Comparison of ENCODE assay signal across 1 cellular context in the genomic region with DNA sequence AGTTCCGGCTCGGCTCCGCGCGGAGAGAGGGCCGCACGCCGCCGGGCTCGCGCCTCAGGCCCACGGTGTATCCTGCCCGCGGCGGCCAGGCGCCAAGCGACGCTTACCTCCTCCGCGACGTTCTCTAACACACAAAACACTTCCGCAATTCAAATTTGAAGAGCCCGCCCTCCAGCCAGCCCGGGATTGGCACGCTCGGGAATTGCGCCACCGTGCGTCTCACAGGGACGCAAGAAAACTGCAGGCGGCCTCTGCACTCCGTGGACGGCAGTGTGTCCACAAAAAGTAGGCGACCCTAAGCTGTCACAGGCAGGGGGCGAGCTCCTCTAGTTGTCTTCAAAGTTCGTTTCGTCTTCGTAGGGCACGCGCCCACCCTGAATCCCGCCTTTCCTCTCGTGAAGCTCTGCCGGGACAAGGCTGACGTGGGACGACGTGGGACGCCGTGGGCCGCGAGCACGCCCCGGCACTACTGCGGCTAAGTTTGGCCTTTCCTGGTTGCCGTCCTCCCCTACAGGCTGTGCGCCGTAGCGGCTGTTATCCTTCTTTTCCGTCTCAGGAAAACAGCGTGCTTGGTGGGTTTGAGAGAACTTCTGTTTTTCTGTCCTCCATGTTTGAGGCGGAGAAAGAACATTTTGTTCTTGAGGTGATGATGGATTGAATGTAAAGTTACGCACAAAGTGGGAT.
TF ChIP-seq lines count a peak whose summit lies in the region.

MIS18BP1 (minus strand) TSS at position 133 of the 684 bp plus-strand sequence. CDS start 5,916 bp downstream, outside the sequence.

TF ChIP-seq in A549, 52 proteins besides CTCF, POLR2A, EP300 and RAD21 (continued from another document):
- TF ChIP-seq FOSL2 (IDR thresholded peaks at IDR 0.05) (no peak), FOSL2 (CRISPR knock-in tag; IDR thresholded peaks at IDR 0.05) (peak; percentile 35; the same call in 1 of the 2 replicates), ZFP36 (IDR thresholded peaks at IDR 0.05; ENCODE audit: borderline replicate concordance, partially characterized antibody) (no peak), GATA3 (IDR thresholded peaks at IDR 0.05; ENCODE audit: borderline replicate concordance) (no peak), CHD2 (IDR thresholded peaks at IDR 0.05; ENCODE audit: low read length, partially characterized antibody) (no peak), CBX2 (IDR thresholded peaks at IDR 0.05; ENCODE audit: borderline replicate concordance, low read depth) (no peak), ZSCAN20 (CRISPR knock-in tag; IDR thresholded peaks at IDR 0.05) (no peak), SREBF2 (IDR thresholded peaks at IDR 0.05) (0 out of 2 replicates have a peak, but pooled peaks have one; percentile 3), TFCP2L1 (CRISPR knock-in tag; IDR thresholded peaks at IDR 0.05) (no peak), JUNB (IDR thresholded peaks at IDR 0.05) (no peak), EHMT2 (IDR thresholded peaks at IDR 0.05; ENCODE audit: low read depth) (no peak), ELK1 (IDR thresholded peaks at IDR 0.05; ENCODE audit: low read depth, low read length) (no peak), HEYL (CRISPR knock-in tag; IDR thresholded peaks at IDR 0.05) (no peak), HOXB13 (CRISPR knock-in tag; IDR thresholded peaks at IDR 0.05; ENCODE audit: low read depth) (0 out of 2 replicates have a peak, but pooled peaks have one; percentile 68), HOXB5 (CRISPR knock-in tag; IDR thresholded peaks at IDR 0.05) (peak; percentile 74; the same call in 1 of the 2 replicates), KDM1A (IDR thresholded peaks at IDR 0.05; ENCODE audit: low read depth) (no peak), MAX (IDR thresholded peaks at IDR 0.05) (peak; percentile 97), ATOH8 (CRISPR knock-in tag; IDR thresholded peaks at IDR 0.05; ENCODE audit: low read depth) (no peak), JUN (IDR thresholded peaks at IDR 0.05) (peak in 1 of 2 experiments; percentile 93; a peak in 4 of 5 replicates), RCOR1 (IDR thresholded peaks at IDR 0.05; ENCODE audit: low read depth, low read length) (no peak), RFX5 (IDR thresholded peaks at IDR 0.05) (peak; percentile 34; the same call in 1 of the 2 replicates), KDM5A (IDR thresholded peaks at IDR 0.05) (peak; percentile 77), RARB (CRISPR knock-in tag; IDR thresholded peaks at IDR 0.05) (no peak), HMGXB4 (CRISPR knock-in tag; IDR thresholded peaks at IDR 0.05; ENCODE audit: borderline replicate concordance) (peak; percentile 77; the same call in 1 of the 2 replicates), E2F6 (IDR thresholded peaks at IDR 0.05; ENCODE audit: borderline replicate concordance, low read depth) (peak; percentile 97), SMC3 (IDR thresholded peaks at IDR 0.05) (no peak; the same call in 2 of the 3 replicates), BHLHE40 (IDR thresholded peaks at IDR 0.05; ENCODE audit: low read depth, low read length) (no peak), HOXA7 (CRISPR knock-in tag; IDR thresholded peaks at IDR 0.05) (no peak), CHD4 (IDR thresholded peaks at IDR 0.05; ENCODE audit: borderline replicate concordance) (no peak), MAFK (IDR thresholded peaks at IDR 0.05; ENCODE audit: partially characterized antibody) (no peak), ZC3H11A (IDR thresholded peaks at IDR 0.05) (no peak), MAZ (IDR thresholded peaks at IDR 0.05; ENCODE audit: borderline replicate concordance, low read depth, low read length) (no peak), RNF2 (IDR thresholded peaks at IDR 0.05; ENCODE audit: borderline replicate concordance, low read depth) (no peak), FOXS1 (CRISPR knock-in tag; IDR thresholded peaks at IDR 0.05) (no peak), CEBPB (IDR thresholded peaks at IDR 0.05) (peak; percentile 50 to 79)
- TF ChIP-seq, protein P1, sequence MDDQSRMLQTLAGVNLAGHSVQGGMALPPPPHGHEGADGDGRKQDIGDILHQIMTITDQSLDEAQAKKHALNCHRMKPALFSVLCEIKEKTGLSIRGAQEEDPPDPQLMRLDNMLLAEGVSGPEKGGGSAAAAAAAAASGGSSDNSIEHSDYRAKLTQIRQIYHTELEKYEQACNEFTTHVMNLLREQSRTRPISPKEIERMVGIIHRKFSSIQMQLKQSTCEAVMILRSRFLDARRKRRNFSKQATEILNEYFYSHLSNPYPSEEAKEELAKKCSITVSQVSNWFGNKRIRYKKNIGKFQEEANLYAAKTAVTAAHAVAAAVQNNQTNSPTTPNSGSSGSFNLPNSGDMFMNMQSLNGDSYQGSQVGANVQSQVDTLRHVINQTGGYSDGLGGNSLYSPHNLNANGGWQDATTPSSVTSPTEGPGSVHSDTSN (IDR thresholded peaks at IDR 0.05): 0 out of 2 replicates have a peak, but pooled peaks have one; percentile 27
- TF ChIP-seq, protein P2, sequence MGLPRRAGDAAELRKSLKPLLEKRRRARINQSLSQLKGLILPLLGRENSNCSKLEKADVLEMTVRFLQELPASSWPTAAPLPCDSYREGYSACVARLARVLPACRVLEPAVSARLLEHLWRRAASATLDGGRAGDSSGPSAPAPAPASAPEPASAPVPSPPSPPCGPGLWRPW (IDR thresholded peaks at IDR 0.05): peak; percentile 16; the same call in 1 of the 2 replicates
